In the genomic region with DNA sequence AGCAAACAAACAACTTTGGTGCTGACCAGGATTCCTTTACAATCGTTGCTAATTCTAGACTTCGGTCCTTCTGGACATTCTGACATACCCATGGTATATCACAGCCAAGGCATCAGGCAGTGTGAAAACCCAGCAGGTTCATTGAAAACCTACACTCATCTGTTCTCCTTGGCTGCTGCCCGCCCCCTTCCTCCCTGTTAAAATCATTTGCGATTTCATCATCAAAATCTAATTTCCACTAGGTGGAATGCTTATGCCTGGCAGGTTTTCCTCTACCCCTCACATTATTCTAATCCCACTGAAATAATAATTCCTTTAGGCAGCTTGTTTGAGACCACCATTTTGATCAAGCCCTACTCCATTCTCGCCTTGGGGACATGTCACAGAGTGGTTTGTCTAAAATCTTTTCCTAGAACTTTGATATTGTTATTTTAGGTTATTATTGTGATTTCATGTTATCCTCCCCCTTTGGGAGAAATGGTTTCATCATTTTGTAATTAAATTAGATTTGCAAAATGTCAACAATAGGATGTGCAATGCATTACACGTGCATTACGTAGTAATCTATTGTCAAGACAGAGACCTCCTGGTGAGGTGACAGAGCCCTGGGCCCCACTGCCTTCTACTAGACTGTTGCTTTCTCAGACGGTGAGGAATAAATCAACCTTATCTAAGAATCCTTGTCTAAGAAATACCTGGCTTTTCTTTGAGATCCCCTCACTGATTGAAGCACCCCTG, we compare ENCODE assay signal across 12 cellular contexts. TPM values are rescaled to one million over a fixed set of nuclear protein-coding genes. Genes with fewer than 3 reads are reported as not detected.
A peak's percentile ranks its signal among the peaks of the same experiment; 100 is the strongest.
DNase-seq lines count a peak whose midpoint lies in the region; ATAC-seq and TF ChIP-seq lines count a peak whose summit lies in the region.
"Had no signal": no experiment of that assay in that cellular context is flagged by ENCODE, and none has a peak within 500 bp of the region (broad histone marks: within the 10 kb centered on the region; RNA-seq: fewer than 3 reads in every experiment).

No MANE protein-coding gene starts in this region.

- POLR2A ChIA-PET in IMR-90 (lab: Charles Lee; ENCODE audit: unreplicated experiment), result no interaction called here

- TF ChIP-seq CTCF in GM12864 (IDR thresholded peaks at IDR 0.05; ENCODE audit: low read depth, low read length, missing control alignments) (no peak), IMR-90 (conservative IDR thresholded peaks at IDR 0.05; ENCODE audit: low read depth, low read length) (no peak), coronary artery (IDR thresholded peaks at IDR 0.05) (no peak)

- no peak overlapping the region for H3K9ac ChIP-seq in IMR-90 (ENCODE audit: low read depth, low read length)

- no peak overlapping the region for H2AK5ac ChIP-seq in IMR-90 (ENCODE audit: low read depth, low read length)

- no peak overlapping the region for H4K91ac ChIP-seq in IMR-90 (ENCODE audit: insufficient read depth, low read depth, low read length)

- H2BK15ac ChIP-seq in IMR-90 (ENCODE audit: low read depth, low read length), result no peak overlapping the region

- H3K14ac ChIP-seq in IMR-90 (replicated peaks; ENCODE audit: low read depth, low read length), result no peak overlapping the region

- 81% methylated on average over 6 of the region's 8 CpGs; no CpG with 5 or more reads in 1 of the 2 experiments for WGBS in IMR-90 (ENCODE audit: extremely low coverage in 2 of 2, insufficient read length in 1 of 2), 2 experiments

- H3K36me3 ChIP-seq in IMR-90 (ENCODE audit: control insufficient read depth, insufficient read depth, low read length), result no peaks in the 10 kb centered on the region
- H3K36me3 ChIP-seq: SJCRH30 had no signal

- H3K27me3 ChIP-seq in IMR-90 (ENCODE audit: control insufficient read depth, insufficient read depth, low read length), result no peaks in the 10 kb centered on the region
- H3K27me3 ChIP-seq: SJCRH30 had no signal

- H2AK9ac ChIP-seq in IMR-90 (replicated peaks; ENCODE audit: low read depth, low read length, poor library complexity), result no peak overlapping the region

- BruUV-seq in IMR-90 (replicated peaks; lab: Mats Ljungman, UMichigan), result no TSS peak

- no peaks in the 10 kb centered on the region for H3K79me1 ChIP-seq in IMR-90 (ENCODE audit: low read depth in 1 of 2, low read length in 2 of 2)

- H3K56ac ChIP-seq in IMR-90 (ENCODE audit: extremely low read depth, insufficient read depth, low read length), result no peak overlapping the region

- intact Hi-C loops in IMR-90 (cut with micrococcal nuclease) (no loop called here), head of caudate nucleus (cut with DNase I) (no loop called here)

- H3K18ac ChIP-seq in IMR-90 (ENCODE audit: low read depth, low read length), result no peak overlapping the region

- no peak overlapping the region for H3K4ac ChIP-seq in IMR-90 (ENCODE audit: low read depth, low read length)

- no peaks in the 10 kb centered on the region for H3K9me3 ChIP-seq in IMR-90 (ENCODE audit: control insufficient read depth, insufficient read depth, low read length)
- H3K9me3 ChIP-seq: SJCRH30 had no signal

- H3K27ac ChIP-seq in IMR-90 (ENCODE audit: insufficient read depth, low read length), result no peak overlapping the region
- no peak overlapping the region for H3K27ac ChIP-seq in coronary artery

- DNase-seq in GM12864 (ENCODE audit: low read depth), result peak; percentile 8
- no peak for DNase-seq in IMR-90
- peak in 26 of 42 donors; percentile 16 to 74 (median 44) for DNase-seq in head of caudate nucleus
- DNase-seq in putamen (ENCODE audit: low spot score), result peak; percentile 13
- no peak for DNase-seq in coronary artery (ENCODE audit: low spot score)
- DNase-seq: EL, NCI-H187, NCI-H345, NCI-H526 treated with DMSO at 0.1 percent for 48 hours had no signal

- no peak for TF ChIP-seq RAD21 in IMR-90 (IDR thresholded peaks at IDR 0.05; ENCODE audit: low read length)

- peaks cover 4% of the 10 kb centered on the region for H3K4me1 ChIP-seq in IMR-90 (ENCODE audit: control insufficient read depth, insufficient read depth, low read length)

- no peak for TF ChIP-seq POLR2A in IMR-90 (IDR thresholded peaks at IDR 0.05; ENCODE audit: low read depth, low read length)

- in situ Hi-C loops in IMR-90 (cut with MboI; ENCODE audit: low sequenced_read_pairs), result no loop called here

- no peak overlapping the region for H4K8ac ChIP-seq in IMR-90 (ENCODE audit: low read depth in 2 of 2, low read length in 2 of 2)

- no peaks in the 10 kb centered on the region for H4K20me1 ChIP-seq in IMR-90 (ENCODE audit: insufficient read depth, low read length)

- H3K4me3 ChIP-seq in GM12864 (ENCODE audit: low read depth, low read length) (no peak overlapping the region), IMR-90 (ENCODE audit: insufficient read depth, low read depth, low read length) (no peak overlapping the region), coronary artery (no peak overlapping the region)
- H3K4me3 ChIP-seq: SJCRH30 had no signal

- no peak overlapping the region for H3K4me2 ChIP-seq in IMR-90 (ENCODE audit: low read depth, low read length)

- CTCF ChIA-PET in IMR-90 (lab: Yijun Ruan, JAX), result no interaction called here

- H3K23ac ChIP-seq in IMR-90 (ENCODE audit: low read depth, low read length), result no peak overlapping the region

- H4K5ac ChIP-seq in IMR-90 (ENCODE audit: low read depth, low read length), result no peak overlapping the region

- no peak overlapping the region for H2BK120ac ChIP-seq in IMR-90 (ENCODE audit: low read depth, low read length)

- H2AFZ ChIP-seq in IMR-90 (replicated peaks; ENCODE audit: low read length, poor library complexity), result no peak overlapping the region

- no peak overlapping the region for H2BK5ac ChIP-seq in IMR-90 (ENCODE audit: low read depth, low read length, poor library complexity, severe bottlenecking)

- dilution Hi-C loops in IMR-90 (cut with HindIII; ENCODE audit: low sequenced_read_pairs, unreplicated experiment), result no loop called here

- ATAC-seq in IMR-90 (ENCODE audit: low read depth) (no peak), GM21447 (IDR thresholded peaks at IDR 0.05; ENCODE audit: unreplicated experiment) (no peak), GM18867 (IDR thresholded peaks at IDR 0.05; ENCODE audit: unreplicated experiment) (no peak)

- no peak overlapping the region for H2BK20ac ChIP-seq in IMR-90 (ENCODE audit: low read depth, low read length)

- peaks cover 5% of the 10 kb centered on the region; the same call in 1 of the 2 replicates for H3K9me1 ChIP-seq in IMR-90 (ENCODE audit: insufficient read depth, low read length)

TF ChIP-seq in IMR-90, 13 proteins besides CTCF, POLR2A, EP300 and RAD21:
- TF ChIP-seq CEBPB (IDR thresholded peaks at IDR 0.05; ENCODE audit: low read depth, low read length) (0 out of 2 replicates have a peak, but pooled peaks have one; percentile 4), MAFK (IDR thresholded peaks at IDR 0.05; ENCODE audit: low read depth, low read length) (no peak), NFE2L2 (IDR thresholded peaks at IDR 0.05; ENCODE audit: low read depth, low read length) (no peak), MXI1 (IDR thresholded peaks at IDR 0.05; ENCODE audit: borderline replicate concordance, low read depth, low read length) (no peak), FOS (IDR thresholded peaks at IDR 0.05; ENCODE audit: low read depth, low read length) (no peak)
- TF ChIP-seq, protein P1, sequence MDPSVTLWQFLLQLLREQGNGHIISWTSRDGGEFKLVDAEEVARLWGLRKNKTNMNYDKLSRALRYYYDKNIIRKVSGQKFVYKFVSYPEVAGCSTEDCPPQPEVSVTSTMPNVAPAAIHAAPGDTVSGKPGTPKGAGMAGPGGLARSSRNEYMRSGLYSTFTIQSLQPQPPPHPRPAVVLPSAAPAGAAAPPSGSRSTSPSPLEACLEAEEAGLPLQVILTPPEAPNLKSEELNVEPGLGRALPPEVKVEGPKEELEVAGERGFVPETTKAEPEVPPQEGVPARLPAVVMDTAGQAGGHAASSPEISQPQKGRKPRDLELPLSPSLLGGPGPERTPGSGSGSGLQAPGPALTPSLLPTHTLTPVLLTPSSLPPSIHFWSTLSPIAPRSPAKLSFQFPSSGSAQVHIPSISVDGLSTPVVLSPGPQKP (IDR thresholded peaks at IDR 0.05; ENCODE audit: borderline replicate concordance, low read depth, low read length), result no peak
TF ChIP-seq in IMR-90: peak in this region for 1.

RNA-seq across cellular contexts. Expression of a gene that starts 31.0 kb away (rescaled TPM):
- total RNA-seq in IMR-90 (2012; rRNA removed), result 0.18 and 0.28 TPM in 2 replicates
- polyA plus RNA-seq in IMR-90 (2012; rRNA removed), result 0.09 and 0.14 TPM in 2 replicates
- polyA plus RNA-seq in IMR-90 (2012; cell fraction: cytosol; rRNA removed), result 0.08 and 0.10 TPM in 2 replicates
- 0.36 and 0.39 TPM in 2 replicates for polyA plus RNA-seq in IMR-90 (2012; cell fraction: nucleus; rRNA removed; ENCODE audit: low replicate concordance)

Comparison
In these comparisons a context has a peak if more than half of its experiments do, and no peak if none do; other contexts are left out.
1. DNase-seq: peak in GM12864 (single experiment), head of caudate nucleus (26 of 42) and putamen (single experiment); none in IMR-90 (single experiment) and coronary artery (single experiment).